ENCODE assay signal across 27 cellular contexts in genomic region chr15:27714675-27715074, GRCh38.
A peak's percentile ranks its signal among the peaks of the same experiment; 100 is the strongest.
DNase-seq lines count a peak whose midpoint lies in the region; ATAC-seq and TF ChIP-seq lines count a peak whose summit lies in the region.
"Had no signal": no experiment of that assay in that cellular context is flagged by ENCODE, and none has a peak within 500 bp of the region (broad histone marks: within the 10 kb centered on the region; RNA-seq: fewer than 3 reads in every experiment).

No MANE protein-coding gene starts in this region.

- H3K27ac ChIP-seq in C4-2B (no peak overlapping the region), endodermal cell (ENCODE audit: low read depth, low read length) (no peak overlapping the region)
- H3K27ac ChIP-seq: BLaER1, PC-9, SJCRH30 had no signal

- CTCF ChIA-PET in MCF 10A (lab: Yijun Ruan, JAX): no interaction called here

- H3K9ac ChIP-seq in endodermal cell (ENCODE audit: extremely low read depth, low read length, poor library complexity, severe bottlenecking): no peak overlapping the region
- H3K9ac ChIP-seq: BLaER1 had no signal

- H3K9me3 ChIP-seq in endodermal cell (ENCODE audit: control insufficient read depth, low read length): peaks cover 10% of the 10 kb centered on the region
- H3K9me3 ChIP-seq: SJCRH30 had no signal

- POLR2A ChIA-PET in MCF 10A (lab: Yijun Ruan, JAX): no interaction called here

- H3K36me3 Mint-ChIP-seq in endodermal cell (ENCODE audit: low read depth) (no peaks in the 10 kb centered on the region), MCF 10A (ENCODE audit: insufficient read depth, unreplicated experiment) (no peaks in the 10 kb centered on the region)

- TF ChIP-seq CTCF in C4-2B (conservative IDR thresholded peaks at IDR 0.05) (peak; percentile 27), LNCAP (IDR thresholded peaks at IDR 0.05) (peak; percentile 26; the same call in 1 of the 2 replicates), endodermal cell (conservative IDR thresholded peaks at IDR 0.05) (peak; percentile 66), MCF 10A (IDR thresholded peaks at IDR 0.05; ENCODE audit: unreplicated experiment) (no peak)

- 88 to 93% methylated on average over 10 to 11 of the region's 11 CpGs for WGBS in endodermal cell (ENCODE audit: insufficient coverage in 1 of 2, insufficient read length in 1 of 2), 2 experiments

- H3K4me3 ChIP-seq in endodermal cell (ENCODE audit: low read length): no peak overlapping the region
- H3K4me3 ChIP-seq: BLaER1, GM12878, MG63, PC-9, SJCRH30 had no signal

- no peak overlapping the region for H3K4me3 Mint-ChIP-seq in endodermal cell
- H3K4me3 Mint-ChIP-seq in MCF 10A (ENCODE audit: unreplicated experiment): no peak overlapping the region
- H3K4me3 Mint-ChIP-seq: CD4-positive, alpha-beta T cell had no signal

- H3K27me3 Mint-ChIP-seq in endodermal cell (ENCODE audit: insufficient read depth): no peaks in the 10 kb centered on the region
- no peaks in the 10 kb centered on the region for H3K27me3 Mint-ChIP-seq in MCF 10A (ENCODE audit: insufficient read depth, unreplicated experiment)
- H3K27me3 Mint-ChIP-seq: CD4-positive, alpha-beta T cell had no signal

- no peak overlapping the region for H3K27ac Mint-ChIP-seq in endodermal cell
- no peak overlapping the region for H3K27ac Mint-ChIP-seq in MCF 10A (ENCODE audit: low read depth, unreplicated experiment)
- H3K27ac Mint-ChIP-seq: CD4-positive, alpha-beta T cell had no signal

- no peaks in the 10 kb centered on the region for H3K36me3 ChIP-seq in endodermal cell (ENCODE audit: control insufficient read depth, insufficient read depth, low read length)
- H3K36me3 ChIP-seq: BLaER1, MG63, SJCRH30 had no signal

- no TSS peak for BruUV-seq in MCF 10A (replicated peaks; lab: Mats Ljungman, UMichigan)

- H3K9me3 Mint-ChIP-seq in endodermal cell: peaks cover 16% of the 10 kb centered on the region
- peaks cover 52% of the 10 kb centered on the region for H3K9me3 Mint-ChIP-seq in MCF 10A (ENCODE audit: unreplicated experiment)

- H3K4me1 Mint-ChIP-seq in endodermal cell (no peaks in the 10 kb centered on the region), MCF 10A (ENCODE audit: insufficient read depth, unreplicated experiment) (no peaks in the 10 kb centered on the region)

- peak; percentile 79 for DNase-seq in endodermal cell
- DNase-seq in iPS-NIHi7 (ENCODE audit: extremely low spot score): peak; percentile 67
- DNase-seq in MCF 10A (ENCODE audit: unreplicated experiment): no peak
- DNase-seq in hypothalamus (lab: John Stamatoyannopoulos, UW): no peak
- DNase-seq in left lobe of liver (ENCODE audit: low spot score): no peak
- DNase-seq: CD4-positive, alpha-beta T cell; DMS79; EL; GDM1; Karpas-422; MG63; NCI-H1105 treated with DMSO at 0.1 percent for 48 hours; NCI-H146; NCI-H1930; NCI-H2107; NCI-H446; NCI-H524 treated with DMSO at 0.1 percent for 48 hours; NCI-H82; PC-9; SJCRH30 had no signal

- no peaks in the 10 kb centered on the region for H3K27me3 ChIP-seq in endodermal cell (ENCODE audit: control insufficient read depth, insufficient read depth, low read length, poor library complexity, severe bottlenecking)
- H3K27me3 ChIP-seq: BLaER1, SJCRH30 had no signal

- H3K4me1 ChIP-seq in endodermal cell (ENCODE audit: control insufficient read depth, insufficient read depth, low read length): no peaks in the 10 kb centered on the region
- H3K4me1 ChIP-seq: BLaER1, SJCRH30 had no signal

- intact Hi-C loops in MCF 10A (cut with micrococcal nuclease): no loop called here

- ATAC-seq in GM21447 (IDR thresholded peaks at IDR 0.05; ENCODE audit: unreplicated experiment) (no peak), left lobe of liver (no peak)
- ATAC-seq: GM12878, Right ventricle myocardium inferior, SK-N-SH treated with all-trans-retinoic acid at 6 μM for 48 hours had no signal

Comparison
In these comparisons a context has a peak if more than half of its experiments do, and no peak if none do; other contexts are left out.
1. DNase-seq: peak in endodermal cell (single experiment) and iPS-NIHi7 (single experiment); none in MCF 10A (single experiment), hypothalamus (0 of 51) and left lobe of liver (single experiment).